Comparison of ENCODE assay signal across 3 cellular contexts in the genomic region with DNA sequence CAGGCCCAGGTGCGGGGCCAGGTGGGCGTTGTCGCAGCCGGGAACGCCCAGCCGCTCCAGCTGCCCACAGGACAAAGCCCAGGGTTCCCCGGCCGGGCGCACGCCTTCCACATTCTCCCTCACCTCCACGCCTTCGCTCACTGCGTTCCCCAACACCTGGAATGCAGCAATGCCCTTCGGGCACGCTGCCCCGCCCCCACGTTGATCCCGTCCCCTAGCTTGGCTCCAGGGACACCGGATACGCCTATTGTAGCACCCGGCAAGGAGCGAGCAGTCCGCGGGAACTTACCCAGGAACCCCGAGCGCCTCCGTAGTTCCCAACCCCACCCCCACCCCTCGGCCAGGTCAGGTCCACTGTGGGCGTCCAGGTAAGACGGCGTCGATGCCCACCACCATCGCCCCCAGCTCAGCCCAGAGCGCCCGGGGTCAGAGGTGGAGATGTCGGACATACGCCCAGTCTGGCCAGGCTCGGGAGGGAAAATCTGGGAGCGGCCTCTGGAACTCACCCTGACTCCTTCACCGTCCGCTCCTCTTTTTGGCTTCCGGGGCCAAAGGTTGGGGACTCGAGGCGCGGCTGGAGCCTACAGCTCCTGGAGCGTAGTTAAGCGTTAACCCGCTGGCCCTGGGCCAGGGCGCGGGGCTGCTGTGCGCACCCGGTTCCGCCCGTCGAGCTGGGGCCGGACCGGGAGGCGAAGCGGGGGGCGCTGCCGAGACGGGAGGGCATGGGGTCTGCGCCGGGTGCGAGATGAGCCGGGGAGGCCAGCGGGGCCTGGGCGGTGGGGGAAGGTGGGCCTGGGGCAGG.
A peak's percentile ranks its signal among the peaks of the same experiment; 100 is the strongest.
TF ChIP-seq lines count a peak whose summit lies in the region.

No MANE protein-coding gene starts in this region.

TF ChIP-seq in SK-N-SH, 30 proteins besides CTCF, POLR2A, EP300 and RAD21 (continued from another document):
- TF ChIP-seq, protein P1, sequence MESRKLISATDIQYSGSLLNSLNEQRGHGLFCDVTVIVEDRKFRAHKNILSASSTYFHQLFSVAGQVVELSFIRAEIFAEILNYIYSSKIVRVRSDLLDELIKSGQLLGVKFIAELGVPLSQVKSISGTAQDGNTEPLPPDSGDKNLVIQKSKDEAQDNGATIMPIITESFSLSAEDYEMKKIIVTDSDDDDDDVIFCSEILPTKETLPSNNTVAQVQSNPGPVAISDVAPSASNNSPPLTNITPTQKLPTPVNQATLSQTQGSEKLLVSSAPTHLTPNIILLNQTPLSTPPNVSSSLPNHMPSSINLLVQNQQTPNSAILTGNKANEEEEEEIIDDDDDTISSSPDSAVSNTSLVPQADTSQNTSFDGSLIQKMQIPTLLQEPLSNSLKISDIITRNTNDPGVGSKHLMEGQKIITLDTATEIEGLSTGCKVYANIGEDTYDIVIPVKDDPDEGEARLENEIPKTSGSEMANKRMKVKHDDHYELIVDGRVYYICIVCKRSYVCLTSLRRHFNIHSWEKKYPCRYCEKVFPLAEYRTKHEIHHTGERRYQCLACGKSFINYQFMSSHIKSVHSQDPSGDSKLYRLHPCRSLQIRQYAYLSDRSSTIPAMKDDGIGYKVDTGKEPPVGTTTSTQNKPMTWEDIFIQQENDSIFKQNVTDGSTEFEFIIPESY (IDR thresholded peaks at IDR 0.05; ENCODE audit: borderline replicate concordance, low read depth), result no peak
- TF ChIP-seq JUND (IDR thresholded peaks at IDR 0.05) (no peak), YY1 (IDR thresholded peaks at IDR 0.05; ENCODE audit: low read depth) (no peak), RFX5 (IDR thresholded peaks at IDR 0.05; ENCODE audit: low read length) (no peak), GABPA (IDR thresholded peaks at IDR 0.05; ENCODE audit: low read depth) (no peak), CHD2 (IDR thresholded peaks at IDR 0.05; ENCODE audit: low read length, partially characterized antibody) (no peak), MXI1 (IDR thresholded peaks at IDR 0.05; ENCODE audit: low read depth, low read length) (no peak), TEAD4 (IDR thresholded peaks at IDR 0.05; ENCODE audit: borderline replicate concordance, insufficient read depth) (no peak), TAF1 (IDR thresholded peaks at IDR 0.05; ENCODE audit: borderline replicate concordance, low read depth, low read length) (no peak), FOXM1 (IDR thresholded peaks at IDR 0.05; ENCODE audit: low read depth) (no peak), NRF1 (IDR thresholded peaks at IDR 0.05; ENCODE audit: low read depth, low read length) (no peak), MEF2A (IDR thresholded peaks at IDR 0.05; ENCODE audit: borderline replicate concordance, low read depth) (no peak)

TF ChIP-seq in SK-N-SH treated with all-trans-retinoic acid at 6 μM for 48 hours, 23 proteins besides CTCF, POLR2A, EP300 and RAD21 (continued from another document):
- TF ChIP-seq, protein P2, sequence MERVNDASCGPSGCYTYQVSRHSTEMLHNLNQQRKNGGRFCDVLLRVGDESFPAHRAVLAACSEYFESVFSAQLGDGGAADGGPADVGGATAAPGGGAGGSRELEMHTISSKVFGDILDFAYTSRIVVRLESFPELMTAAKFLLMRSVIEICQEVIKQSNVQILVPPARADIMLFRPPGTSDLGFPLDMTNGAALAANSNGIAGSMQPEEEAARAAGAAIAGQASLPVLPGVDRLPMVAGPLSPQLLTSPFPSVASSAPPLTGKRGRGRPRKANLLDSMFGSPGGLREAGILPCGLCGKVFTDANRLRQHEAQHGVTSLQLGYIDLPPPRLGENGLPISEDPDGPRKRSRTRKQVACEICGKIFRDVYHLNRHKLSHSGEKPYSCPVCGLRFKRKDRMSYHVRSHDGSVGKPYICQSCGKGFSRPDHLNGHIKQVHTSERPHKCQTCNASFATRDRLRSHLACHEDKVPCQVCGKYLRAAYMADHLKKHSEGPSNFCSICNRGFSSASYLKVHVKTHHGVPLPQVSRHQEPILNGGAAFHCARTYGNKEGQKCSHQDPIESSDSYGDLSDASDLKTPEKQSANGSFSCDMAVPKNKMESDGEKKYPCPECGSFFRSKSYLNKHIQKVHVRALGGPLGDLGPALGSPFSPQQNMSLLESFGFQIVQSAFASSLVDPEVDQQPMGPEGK (CRISPR knock-in tag; IDR thresholded peaks at IDR 0.05; ENCODE audit: borderline replicate concordance), result no peak
- no peak for TF ChIP-seq TOX (CRISPR knock-in tag; IDR thresholded peaks at IDR 0.05; ENCODE audit: borderline replicate concordance)
- TF ChIP-seq ZNF8 (CRISPR knock-in tag; IDR thresholded peaks at IDR 0.05), result no peak
- TF ChIP-seq PPARA (CRISPR knock-in tag; IDR thresholded peaks at IDR 0.05; ENCODE audit: borderline replicate concordance), result no peak

TF ChIP-seq in neural cell, 6 proteins besides CTCF, POLR2A, EP300 and RAD21 (continued from another document):
- TF ChIP-seq, protein P3, sequence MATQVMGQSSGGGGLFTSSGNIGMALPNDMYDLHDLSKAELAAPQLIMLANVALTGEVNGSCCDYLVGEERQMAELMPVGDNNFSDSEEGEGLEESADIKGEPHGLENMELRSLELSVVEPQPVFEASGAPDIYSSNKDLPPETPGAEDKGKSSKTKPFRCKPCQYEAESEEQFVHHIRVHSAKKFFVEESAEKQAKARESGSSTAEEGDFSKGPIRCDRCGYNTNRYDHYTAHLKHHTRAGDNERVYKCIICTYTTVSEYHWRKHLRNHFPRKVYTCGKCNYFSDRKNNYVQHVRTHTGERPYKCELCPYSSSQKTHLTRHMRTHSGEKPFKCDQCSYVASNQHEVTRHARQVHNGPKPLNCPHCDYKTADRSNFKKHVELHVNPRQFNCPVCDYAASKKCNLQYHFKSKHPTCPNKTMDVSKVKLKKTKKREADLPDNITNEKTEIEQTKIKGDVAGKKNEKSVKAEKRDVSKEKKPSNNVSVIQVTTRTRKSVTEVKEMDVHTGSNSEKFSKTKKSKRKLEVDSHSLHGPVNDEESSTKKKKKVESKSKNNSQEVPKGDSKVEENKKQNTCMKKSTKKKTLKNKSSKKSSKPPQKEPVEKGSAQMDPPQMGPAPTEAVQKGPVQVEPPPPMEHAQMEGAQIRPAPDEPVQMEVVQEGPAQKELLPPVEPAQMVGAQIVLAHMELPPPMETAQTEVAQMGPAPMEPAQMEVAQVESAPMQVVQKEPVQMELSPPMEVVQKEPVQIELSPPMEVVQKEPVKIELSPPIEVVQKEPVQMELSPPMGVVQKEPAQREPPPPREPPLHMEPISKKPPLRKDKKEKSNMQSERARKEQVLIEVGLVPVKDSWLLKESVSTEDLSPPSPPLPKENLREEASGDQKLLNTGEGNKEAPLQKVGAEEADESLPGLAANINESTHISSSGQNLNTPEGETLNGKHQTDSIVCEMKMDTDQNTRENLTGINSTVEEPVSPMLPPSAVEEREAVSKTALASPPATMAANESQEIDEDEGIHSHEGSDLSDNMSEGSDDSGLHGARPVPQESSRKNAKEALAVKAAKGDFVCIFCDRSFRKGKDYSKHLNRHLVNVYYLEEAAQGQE (IDR thresholded peaks at IDR 0.05; ENCODE audit: borderline replicate concordance), result peak; percentile 11
